1 cellular context compared by ENCODE assay signal in genomic region chr11:61298663-61299244, GRCh38.
TF ChIP-seq lines count a peak whose summit lies in the region.

No MANE protein-coding gene starts in this region.

TF ChIP-seq in HepG2, 621 proteins besides CTCF, POLR2A, EP300 and RAD21 (continued from another document and continues in another):
- TF ChIP-seq ZNF367 (CRISPR knock-in tag; IDR thresholded peaks at IDR 0.05; ENCODE audit: borderline replicate concordance) (no peak), ZNF143 (CRISPR knock-in tag; IDR thresholded peaks at IDR 0.05) (no peak), KMT2B (CRISPR knock-in tag; IDR thresholded peaks at IDR 0.05) (no peak), ZBTB44 (CRISPR knock-in tag; IDR thresholded peaks at IDR 0.05) (no peak), ZSCAN22 (CRISPR knock-in tag; IDR thresholded peaks at IDR 0.05) (no peak), ZNF329 (CRISPR knock-in tag; IDR thresholded peaks at IDR 0.05; ENCODE audit: low read depth) (no peak), ZNF33A (CRISPR knock-in tag; IDR thresholded peaks at IDR 0.05; ENCODE audit: borderline replicate concordance) (no peak), ETS1 (CRISPR knock-in tag; IDR thresholded peaks at IDR 0.05) (no peak), ZNF160 (CRISPR knock-in tag; IDR thresholded peaks at IDR 0.05) (no peak), ZNF235 (CRISPR knock-in tag; IDR thresholded peaks at IDR 0.05; ENCODE audit: borderline replicate concordance) (no peak), PAXIP1 (CRISPR knock-in tag; conservative IDR thresholded peaks at IDR 0.05) (peak; percentile 93), ZNF263 (CRISPR knock-in tag; IDR thresholded peaks at IDR 0.05) (no peak), HOXA7 (CRISPR knock-in tag; IDR thresholded peaks at IDR 0.05) (no peak), FOSL1 (CRISPR knock-in tag; IDR thresholded peaks at IDR 0.05; ENCODE audit: borderline replicate concordance) (no peak), RFX3 (CRISPR knock-in tag; IDR thresholded peaks at IDR 0.05) (no peak), ZFY (CRISPR knock-in tag; IDR thresholded peaks at IDR 0.05) (no peak), FOXM1 (CRISPR knock-in tag; IDR thresholded peaks at IDR 0.05) (no peak), PBX3 (CRISPR knock-in tag; IDR thresholded peaks at IDR 0.05; ENCODE audit: borderline replicate concordance) (no peak), ZNF331 (CRISPR knock-in tag; IDR thresholded peaks at IDR 0.05) (peak; percentile 53; the same call in 1 of the 2 replicates), BRCA1 (CRISPR knock-in tag; IDR thresholded peaks at IDR 0.05) (no peak), PHF21A (CRISPR knock-in tag; IDR thresholded peaks at IDR 0.05) (no peak; the same call in none of the 2 replicates), ARNT (IDR thresholded peaks at IDR 0.05) (no peak), RFX5 (IDR thresholded peaks at IDR 0.05; ENCODE audit: low read depth, low read length) (no peak)
- TF ChIP-seq, protein P1, sequence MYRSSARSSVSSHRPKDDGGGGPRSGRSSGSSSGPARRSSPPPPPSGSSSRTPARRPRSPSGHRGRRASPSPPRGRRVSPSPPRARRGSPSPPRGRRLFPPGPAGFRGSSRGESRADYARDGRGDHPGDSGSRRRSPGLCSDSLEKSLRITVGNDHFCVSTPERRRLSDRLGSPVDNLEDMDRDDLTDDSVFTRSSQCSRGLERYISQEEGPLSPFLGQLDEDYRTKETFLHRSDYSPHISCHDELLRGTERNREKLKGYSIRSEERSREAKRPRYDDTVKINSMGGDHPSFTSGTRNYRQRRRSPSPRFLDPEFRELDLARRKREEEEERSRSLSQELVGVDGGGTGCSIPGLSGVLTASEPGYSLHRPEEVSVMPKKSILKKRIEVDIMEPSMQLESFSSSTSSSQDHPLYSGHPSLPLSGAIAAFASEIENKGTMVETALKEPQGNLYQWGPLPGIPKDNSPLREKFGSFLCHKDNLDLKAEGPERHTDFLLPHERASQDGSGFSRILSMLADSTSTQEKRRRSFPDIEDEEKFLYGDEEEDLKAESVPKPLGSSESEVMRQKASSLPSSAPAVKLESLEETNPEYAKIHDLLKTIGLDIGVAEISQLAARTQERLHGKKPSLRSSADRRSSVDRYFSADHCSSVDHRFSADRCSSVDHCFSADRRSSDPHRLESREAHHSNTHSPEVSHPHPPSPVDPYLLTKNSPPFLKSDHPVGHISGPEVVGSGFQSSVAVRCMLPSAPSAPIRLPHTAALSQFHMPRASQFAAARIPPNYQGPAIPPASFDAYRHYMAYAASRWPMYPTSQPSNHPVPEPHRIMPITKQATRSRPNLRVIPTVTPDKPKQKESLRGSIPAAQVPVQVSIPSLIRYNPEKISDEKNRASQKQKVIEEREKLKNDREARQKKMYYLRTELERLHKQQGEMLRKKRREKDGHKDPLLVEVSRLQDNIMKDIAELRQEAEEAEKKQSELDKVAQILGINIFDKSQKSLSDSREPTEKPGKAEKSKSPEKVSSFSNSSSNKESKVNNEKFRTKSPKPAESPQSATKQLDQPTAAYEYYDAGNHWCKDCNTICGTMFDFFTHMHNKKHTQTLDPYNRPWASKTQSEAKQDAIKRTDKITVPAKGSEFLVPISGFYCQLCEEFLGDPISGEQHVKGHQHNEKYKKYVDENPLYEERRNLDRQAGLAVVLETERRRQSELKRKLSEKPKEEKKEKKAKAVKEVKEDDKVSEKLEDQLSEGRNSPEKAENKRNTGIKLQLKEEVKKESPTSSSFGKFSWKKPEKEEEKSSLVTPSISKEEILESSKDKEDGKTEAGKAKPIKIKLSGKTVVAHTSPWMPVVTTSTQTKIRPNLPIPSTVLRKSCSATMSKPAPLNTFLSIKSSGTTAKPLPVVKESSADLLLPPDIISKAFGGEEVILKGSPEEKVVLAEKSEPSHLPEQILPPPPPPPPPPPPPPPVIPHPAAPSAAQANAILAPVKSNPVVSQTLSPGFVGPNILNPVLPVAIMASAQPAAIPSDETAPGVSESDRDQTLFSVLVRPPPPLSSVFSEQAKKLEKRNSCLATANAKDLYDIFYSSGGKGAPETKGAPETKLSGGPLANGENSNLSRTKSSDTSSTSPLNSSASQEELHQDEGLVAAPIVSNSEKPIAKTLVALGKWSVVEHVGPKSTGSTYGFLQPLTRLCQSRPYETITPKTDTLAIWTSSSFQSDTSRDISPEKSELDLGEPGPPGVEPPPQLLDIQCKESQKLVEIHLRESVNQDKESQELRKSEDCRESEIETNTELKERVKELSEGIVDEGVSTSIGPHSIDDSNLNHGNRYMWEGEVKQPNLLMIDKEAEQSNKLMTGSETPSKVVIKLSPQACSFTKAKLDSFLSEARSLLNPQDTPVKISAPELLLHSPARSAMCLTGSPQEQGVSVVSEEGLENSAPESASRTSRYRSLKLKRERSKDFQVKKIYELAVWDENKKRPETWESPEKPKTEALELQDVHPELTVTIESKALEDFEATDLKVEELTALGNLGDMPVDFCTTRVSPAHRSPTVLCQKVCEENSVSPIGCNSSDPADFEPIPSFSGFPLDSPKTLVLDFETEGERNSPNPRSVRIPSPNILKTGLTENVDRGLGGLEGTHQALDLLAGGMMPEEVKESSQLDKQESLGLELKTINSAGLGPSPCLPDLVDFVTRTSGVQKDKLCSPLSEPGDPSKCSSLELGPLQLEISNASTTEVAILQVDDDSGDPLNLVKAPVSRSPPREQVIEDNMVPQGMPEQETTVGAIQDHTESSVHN (CRISPR knock-in tag; IDR thresholded peaks at IDR 0.05), result no peak
- TF ChIP-seq, protein P2, sequence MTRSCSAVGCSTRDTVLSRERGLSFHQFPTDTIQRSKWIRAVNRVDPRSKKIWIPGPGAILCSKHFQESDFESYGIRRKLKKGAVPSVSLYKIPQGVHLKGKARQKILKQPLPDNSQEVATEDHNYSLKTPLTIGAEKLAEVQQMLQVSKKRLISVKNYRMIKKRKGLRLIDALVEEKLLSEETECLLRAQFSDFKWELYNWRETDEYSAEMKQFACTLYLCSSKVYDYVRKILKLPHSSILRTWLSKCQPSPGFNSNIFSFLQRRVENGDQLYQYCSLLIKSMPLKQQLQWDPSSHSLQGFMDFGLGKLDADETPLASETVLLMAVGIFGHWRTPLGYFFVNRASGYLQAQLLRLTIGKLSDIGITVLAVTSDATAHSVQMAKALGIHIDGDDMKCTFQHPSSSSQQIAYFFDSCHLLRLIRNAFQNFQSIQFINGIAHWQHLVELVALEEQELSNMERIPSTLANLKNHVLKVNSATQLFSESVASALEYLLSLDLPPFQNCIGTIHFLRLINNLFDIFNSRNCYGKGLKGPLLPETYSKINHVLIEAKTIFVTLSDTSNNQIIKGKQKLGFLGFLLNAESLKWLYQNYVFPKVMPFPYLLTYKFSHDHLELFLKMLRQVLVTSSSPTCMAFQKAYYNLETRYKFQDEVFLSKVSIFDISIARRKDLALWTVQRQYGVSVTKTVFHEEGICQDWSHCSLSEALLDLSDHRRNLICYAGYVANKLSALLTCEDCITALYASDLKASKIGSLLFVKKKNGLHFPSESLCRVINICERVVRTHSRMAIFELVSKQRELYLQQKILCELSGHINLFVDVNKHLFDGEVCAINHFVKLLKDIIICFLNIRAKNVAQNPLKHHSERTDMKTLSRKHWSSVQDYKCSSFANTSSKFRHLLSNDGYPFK (CRISPR knock-in tag; IDR thresholded peaks at IDR 0.05; ENCODE audit: borderline replicate concordance), result no peak
- TF ChIP-seq, protein P3, sequence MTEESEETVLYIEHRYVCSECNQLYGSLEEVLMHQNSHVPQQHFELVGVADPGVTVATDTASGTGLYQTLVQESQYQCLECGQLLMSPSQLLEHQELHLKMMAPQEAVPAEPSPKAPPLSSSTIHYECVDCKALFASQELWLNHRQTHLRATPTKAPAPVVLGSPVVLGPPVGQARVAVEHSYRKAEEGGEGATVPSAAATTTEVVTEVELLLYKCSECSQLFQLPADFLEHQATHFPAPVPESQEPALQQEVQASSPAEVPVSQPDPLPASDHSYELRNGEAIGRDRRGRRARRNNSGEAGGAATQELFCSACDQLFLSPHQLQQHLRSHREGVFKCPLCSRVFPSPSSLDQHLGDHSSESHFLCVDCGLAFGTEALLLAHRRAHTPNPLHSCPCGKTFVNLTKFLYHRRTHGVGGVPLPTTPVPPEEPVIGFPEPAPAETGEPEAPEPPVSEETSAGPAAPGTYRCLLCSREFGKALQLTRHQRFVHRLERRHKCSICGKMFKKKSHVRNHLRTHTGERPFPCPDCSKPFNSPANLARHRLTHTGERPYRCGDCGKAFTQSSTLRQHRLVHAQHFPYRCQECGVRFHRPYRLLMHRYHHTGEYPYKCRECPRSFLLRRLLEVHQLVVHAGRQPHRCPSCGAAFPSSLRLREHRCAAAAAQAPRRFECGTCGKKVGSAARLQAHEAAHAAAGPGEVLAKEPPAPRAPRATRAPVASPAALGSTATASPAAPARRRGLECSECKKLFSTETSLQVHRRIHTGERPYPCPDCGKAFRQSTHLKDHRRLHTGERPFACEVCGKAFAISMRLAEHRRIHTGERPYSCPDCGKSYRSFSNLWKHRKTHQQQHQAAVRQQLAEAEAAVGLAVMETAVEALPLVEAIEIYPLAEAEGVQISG (CRISPR knock-in tag; IDR thresholded peaks at IDR 0.05), result peak; percentile 48; the same call in 1 of the 2 replicates
- TF ChIP-seq, protein P4, sequence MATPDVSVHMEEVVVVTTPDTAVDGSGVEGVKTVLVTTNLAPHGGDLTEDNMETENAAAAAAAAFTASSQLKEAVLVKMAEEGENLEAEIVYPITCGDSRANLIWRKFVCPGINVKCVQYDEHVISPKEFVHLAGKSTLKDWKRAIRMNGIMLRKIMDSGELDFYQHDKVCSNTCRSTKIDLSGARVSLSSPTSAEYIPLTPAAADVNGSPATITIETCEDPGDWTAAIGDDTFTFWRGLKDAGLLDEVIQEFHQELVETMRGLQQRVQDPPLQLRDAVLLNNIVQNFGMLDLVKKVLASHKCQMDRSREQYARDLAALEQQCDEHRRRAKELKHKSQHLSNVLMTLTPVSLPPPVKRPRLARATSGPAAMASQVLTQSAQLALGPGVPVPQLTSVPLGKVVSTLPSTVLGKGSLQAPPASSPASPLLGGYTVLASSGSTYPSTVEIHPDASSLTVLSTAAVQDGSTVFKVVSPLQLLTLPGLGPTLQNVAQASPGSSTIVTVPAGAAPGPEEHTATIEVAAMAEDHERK (CRISPR knock-in tag; IDR thresholded peaks at IDR 0.05; ENCODE audit: low read depth), result no peak
- TF ChIP-seq, protein P5, sequence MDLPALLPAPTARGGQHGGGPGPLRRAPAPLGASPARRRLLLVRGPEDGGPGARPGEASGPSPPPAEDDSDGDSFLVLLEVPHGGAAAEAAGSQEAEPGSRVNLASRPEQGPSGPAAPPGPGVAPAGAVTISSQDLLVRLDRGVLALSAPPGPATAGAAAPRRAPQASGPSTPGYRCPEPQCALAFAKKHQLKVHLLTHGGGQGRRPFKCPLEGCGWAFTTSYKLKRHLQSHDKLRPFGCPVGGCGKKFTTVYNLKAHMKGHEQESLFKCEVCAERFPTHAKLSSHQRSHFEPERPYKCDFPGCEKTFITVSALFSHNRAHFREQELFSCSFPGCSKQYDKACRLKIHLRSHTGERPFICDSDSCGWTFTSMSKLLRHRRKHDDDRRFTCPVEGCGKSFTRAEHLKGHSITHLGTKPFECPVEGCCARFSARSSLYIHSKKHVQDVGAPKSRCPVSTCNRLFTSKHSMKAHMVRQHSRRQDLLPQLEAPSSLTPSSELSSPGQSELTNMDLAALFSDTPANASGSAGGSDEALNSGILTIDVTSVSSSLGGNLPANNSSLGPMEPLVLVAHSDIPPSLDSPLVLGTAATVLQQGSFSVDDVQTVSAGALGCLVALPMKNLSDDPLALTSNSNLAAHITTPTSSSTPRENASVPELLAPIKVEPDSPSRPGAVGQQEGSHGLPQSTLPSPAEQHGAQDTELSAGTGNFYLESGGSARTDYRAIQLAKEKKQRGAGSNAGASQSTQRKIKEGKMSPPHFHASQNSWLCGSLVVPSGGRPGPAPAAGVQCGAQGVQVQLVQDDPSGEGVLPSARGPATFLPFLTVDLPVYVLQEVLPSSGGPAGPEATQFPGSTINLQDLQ (CRISPR knock-in tag; IDR thresholded peaks at IDR 0.05), result no peak
